ENCODE assay signal across 11 cellular contexts in the genomic region with DNA sequence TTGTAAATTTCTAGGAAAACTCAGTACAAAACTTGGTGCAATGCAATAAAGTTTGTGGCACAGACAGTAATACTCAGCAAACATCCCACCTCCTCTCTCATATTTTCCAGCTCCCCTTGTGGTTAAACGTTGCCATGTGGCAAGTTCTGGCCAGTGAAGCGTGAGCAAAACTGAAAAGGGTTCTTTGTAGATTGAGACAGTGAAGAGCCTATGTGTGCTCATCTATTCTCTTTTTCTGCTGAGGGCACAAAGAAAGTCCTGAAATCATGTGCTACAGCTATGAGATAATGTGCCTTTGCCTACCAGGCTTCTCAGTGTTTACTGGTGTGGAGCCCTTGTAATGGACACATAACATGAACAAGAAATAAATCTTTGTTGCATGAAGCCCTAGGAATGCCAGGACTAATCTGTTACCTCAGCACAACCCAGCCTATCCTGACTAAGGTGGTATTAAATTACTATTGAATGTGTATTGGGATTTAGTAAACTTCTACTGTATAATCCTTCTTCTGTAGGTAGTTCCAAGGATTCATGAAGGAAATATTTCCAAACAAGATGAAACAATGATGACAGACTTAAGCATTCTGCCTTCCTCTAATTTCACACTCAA. TPM values are rescaled to one million over a fixed set of nuclear protein-coding genes. Genes with fewer than 3 reads are reported as not detected.
DNase-seq lines count a peak whose midpoint lies in the region; ATAC-seq and TF ChIP-seq lines count a peak whose summit lies in the region.
"Had no signal": no experiment of that assay in that cellular context is flagged by ENCODE, and none has a peak within 500 bp of the region (broad histone marks: within the 10 kb centered on the region; RNA-seq: fewer than 3 reads in every experiment).

No MANE protein-coding gene starts in this region.

- no peak overlapping the region for H2BK12ac ChIP-seq in neuronal stem cell (ENCODE audit: low read length)

- H3K4me2 ChIP-seq in neuronal stem cell (ENCODE audit: insufficient read depth, low read length, poor library complexity, severe bottlenecking): no peak overlapping the region

- no peak for DNase-seq in neuronal stem cell (ENCODE audit: low spot score)
- DNase-seq in A172 (ENCODE audit: low spot score): no peak
- no peak for DNase-seq in SW 1271 (lab: John Stamatoyannopoulos, UW)
- no peak for DNase-seq in mucosa of descending colon
- DNase-seq: IMR-90, stomach had no signal

- WGBS in neuronal stem cell (ENCODE audit: extremely low coverage in 2 of 2, insufficient read length in 2 of 2, insufficient replicate concordance in 1 of 2), 2 donors: no CpG with 5 or more reads among the region's 2 CpGs

- no peak overlapping the region for H4K8ac ChIP-seq in neuronal stem cell (ENCODE audit: low read depth, low read length)

- H3K27me3 ChIP-seq in neuronal stem cell (ENCODE audit: control insufficient read depth in 3 of 3, insufficient read depth in 3 of 3, low read depth in 1 of 3, low read length in 3 of 3): no peaks in the 10 kb centered on the region
- H3K27me3 ChIP-seq: stomach had no signal

- H3K36me3 Mint-ChIP-seq in activated T-helper 17 cell treated with anti-CD3 and anti-CD28 coated beads, Interleukin-2, amount 50 U/mL, for 72 hours (ENCODE audit: low read depth): no peaks in the 10 kb centered on the region

- H3K18ac ChIP-seq in neuronal stem cell (ENCODE audit: low read length): no peak overlapping the region

- H2BK120ac ChIP-seq in neuronal stem cell (ENCODE audit: low read depth, low read length): no peak overlapping the region

- H3K27ac Mint-ChIP-seq in activated T-helper 17 cell treated with anti-CD3 and anti-CD28 coated beads, Interleukin-2, amount 50 U/mL, for 72 hours: no peak overlapping the region

- no peak overlapping the region for H3K23ac ChIP-seq in neuronal stem cell (ENCODE audit: low read depth, low read length, poor library complexity)

- H3K27ac ChIP-seq in neuronal stem cell (replicated peaks; ENCODE audit: low read length): no peak overlapping the region
- H3K27ac ChIP-seq: stomach had no signal

- no peak overlapping the region for H3K14ac ChIP-seq in neuronal stem cell (ENCODE audit: low read length)

- no peaks in the 10 kb centered on the region for H3K9me3 Mint-ChIP-seq in activated T-helper 17 cell treated with anti-CD3 and anti-CD28 coated beads, Interleukin-2, amount 50 U/mL, for 72 hours

- no peak for TF ChIP-seq CTCF in mucosa of descending colon (IDR thresholded peaks at IDR 0.05)

- no peak overlapping the region for H4K91ac ChIP-seq in neuronal stem cell (ENCODE audit: low read depth, low read length, poor library complexity)

- peaks cover 7% of the 10 kb centered on the region for H3K27me3 Mint-ChIP-seq in activated T-helper 17 cell treated with anti-CD3 and anti-CD28 coated beads, Interleukin-2, amount 50 U/mL, for 72 hours

- ATAC-seq in GM18505 (IDR thresholded peaks at IDR 0.05; ENCODE audit: unreplicated experiment) (peak; percentile 61), HG02642 (IDR thresholded peaks at IDR 0.05; ENCODE audit: poor library complexity, unreplicated experiment) (peak; percentile 63), mucosa of descending colon (no peak)
- ATAC-seq in activated T-helper 17 cell treated with anti-CD3 and anti-CD28 coated beads, Interleukin-2, amount 50 U/mL, for 72 hours (replicated peaks): peak; percentile 64
- ATAC-seq: Panc1, sciatic nerve had no signal

- H3K4me1 ChIP-seq in neuronal stem cell (ENCODE audit: control insufficient read depth in 2 of 2, insufficient read depth in 1 of 2, low read depth in 1 of 2, low read length in 2 of 2) (peaks cover 0 to 3% of the 10 kb centered on the region in 2 donors), mucosa of descending colon (ENCODE audit: low read depth) (no peaks in the 10 kb centered on the region)
- H3K4me1 ChIP-seq: stomach had no signal

- intact Hi-C loops in mucosa of descending colon (cut with DNase I, micrococcal nuclease): no loop called here

- TF ChIP-seq POLR2A in GM18505 (IDR thresholded peaks at IDR 0.05; ENCODE audit: borderline replicate concordance, extremely low read depth, insufficient read depth, insufficient read length): no peak

- peak overlapping the region; percentile 12 for H2AFZ ChIP-seq in neuronal stem cell (ENCODE audit: low read length)

- H3K36me3 ChIP-seq in neuronal stem cell (replicated peaks in 1 of 2; ENCODE audit: control insufficient read depth in 2 of 2, insufficient read depth in 2 of 2, low read length in 2 of 2) (no peaks in the 10 kb centered on the region), mucosa of descending colon (ENCODE audit: low read depth) (no peaks in the 10 kb centered on the region)
- H3K36me3 ChIP-seq: stomach had no signal

- no peak overlapping the region for H3K4ac ChIP-seq in neuronal stem cell (ENCODE audit: low read length)

- H3K4me3 ChIP-seq in neuronal stem cell (ENCODE audit: low read length in 2 of 2) (no peak overlapping the region), mucosa of descending colon (no peak overlapping the region)
- H3K4me3 ChIP-seq: stomach had no signal

- H3K4me3 Mint-ChIP-seq in activated T-helper 17 cell treated with anti-CD3 and anti-CD28 coated beads, Interleukin-2, amount 50 U/mL, for 72 hours: no peak overlapping the region

- no peak overlapping the region for H2AK5ac ChIP-seq in neuronal stem cell (ENCODE audit: low read depth, low read length)

- H2BK15ac ChIP-seq in neuronal stem cell (ENCODE audit: low read length): no peak overlapping the region

- no peaks in the 10 kb centered on the region for H3K4me1 Mint-ChIP-seq in activated T-helper 17 cell treated with anti-CD3 and anti-CD28 coated beads, Interleukin-2, amount 50 U/mL, for 72 hours

- no peak overlapping the region for H2BK5ac ChIP-seq in neuronal stem cell (ENCODE audit: low read length)

- H3K9ac ChIP-seq in neuronal stem cell (ENCODE audit: low read depth, low read length, poor library complexity): no peak overlapping the region

- H3K79me1 ChIP-seq in neuronal stem cell (ENCODE audit: low read depth, low read length): peaks cover 3% of the 10 kb centered on the region

- H3K9me3 ChIP-seq in neuronal stem cell (replicated peaks in 1 of 2; ENCODE audit: control insufficient read depth in 2 of 2, insufficient read depth in 1 of 2, low read depth in 1 of 2, low read length in 2 of 2) (peaks cover 3 to 7% of the 10 kb centered on the region in 2 donors), mucosa of descending colon (no peaks in the 10 kb centered on the region)
- H3K9me3 ChIP-seq: stomach had no signal

RNA-seq across cellular contexts. Expression of gene TYMS, which starts 13.0 kb away (rescaled TPM):
- total RNA-seq in activated T-helper 17 cell treated with anti-CD3 and anti-CD28 coated beads, Interleukin-2, amount 50 U/mL, for 72 hours: 100 to 1,000 TPM; 268 to 414 TPM
- polyA plus RNA-seq in neuronal stem cell (2013, experiment 1 of 2): 117 TPM
- 116 TPM for polyA plus RNA-seq in neuronal stem cell (2013, experiment 2 of 2)
- 47.8 and 53.7 TPM in 2 replicates for total RNA-seq in A172 (2014; rRNA removed; shearing (Covaris generic))
- 10 to 100 TPM in 2 of 3 donors, 1 to 10 TPM in 1; 7.2 to 42.1 (median 16.3) TPM for total RNA-seq in mucosa of descending colon

RNA-seq across cellular contexts. Expression of gene CLUL1, which starts 47.7 kb away (rescaled TPM):
- not detected for total RNA-seq in activated T-helper 17 cell treated with anti-CD3 and anti-CD28 coated beads, Interleukin-2, amount 50 U/mL, for 72 hours
- polyA plus RNA-seq in neuronal stem cell (2013, experiment 1 of 2): 0.14 TPM
- 0.17 TPM for polyA plus RNA-seq in neuronal stem cell (2013, experiment 2 of 2)
- total RNA-seq in A172 (2014; rRNA removed; shearing (Covaris generic)): 0.50 and 1.0 TPM in 2 replicates
- total RNA-seq in mucosa of descending colon: not detected
- total RNA-seq: IMR-90, sciatic nerve had no signal
- polyA plus RNA-seq: IMR-90 had no signal
